Comparison of ENCODE assay signal across 25 cellular contexts in genomic region chr22:45349916-45350315, GRCh38.
"Had no signal": no experiment of that assay in that cellular context is flagged by ENCODE, and none has a peak within 500 bp of the region (broad histone marks: within the 10 kb centered on the region; RNA-seq: fewer than 3 reads in every experiment).

No MANE protein-coding gene starts in this region.

- H3K9me3 Mint-ChIP-seq: dendritic cell treated with granulocyte-macrophage colony-stimulating factor and Interleukin-4, amounts not matched to agents 40 ng/mL and 50 ng/mL, for 4 days; effector memory CD8-positive, alpha-beta T cell; endodermal cell had no signal

- H3K27ac Mint-ChIP-seq: dendritic cell treated with granulocyte-macrophage colony-stimulating factor and Interleukin-4, amounts not matched to agents 40 ng/mL and 50 ng/mL, for 4 days; effector memory CD8-positive, alpha-beta T cell; endodermal cell had no signal

- H3K4me3 Mint-ChIP-seq: dendritic cell treated with granulocyte-macrophage colony-stimulating factor and Interleukin-4, amounts not matched to agents 40 ng/mL and 50 ng/mL, for 4 days; effector memory CD8-positive, alpha-beta T cell; endodermal cell had no signal

- H3K27ac ChIP-seq: colonic mucosa, coronary artery, dorsolateral prefrontal cortex, epithelial cell of prostate, esophagus muscularis mucosa, esophagus squamous epithelium, foreskin keratinocyte, gastrocnemius medialis, gastroesophageal sphincter, heart left ventricle, heart right ventricle had no signal

- H3K36me3 ChIP-seq: colonic mucosa, esophagus squamous epithelium had no signal

- H3K4me1 ChIP-seq: colonic mucosa, esophagus muscularis mucosa, gastroesophageal sphincter, heart left ventricle, heart right ventricle had no signal

- H3K27me3 Mint-ChIP-seq: dendritic cell treated with granulocyte-macrophage colony-stimulating factor and Interleukin-4, amounts not matched to agents 40 ng/mL and 50 ng/mL, for 4 days; effector memory CD8-positive, alpha-beta T cell had no signal

- H3K27me3 ChIP-seq: colonic mucosa, dorsolateral prefrontal cortex, esophagus muscularis mucosa, esophagus squamous epithelium, foreskin keratinocyte, gastrocnemius medialis, gastroesophageal sphincter, heart left ventricle, heart right ventricle had no signal

- DNase-seq: colonic mucosa; cortex of kidney; dermis blood vessel endothelial cell; dorsolateral prefrontal cortex; effector CD4-positive, alpha-beta T cell; effector CD8-positive, alpha-beta T cell; effector memory CD4-positive, alpha-beta T cell; effector memory CD8-positive, alpha-beta T cell; endodermal cell; erythroblast; esophagus squamous epithelium; foreskin fibroblast; foreskin melanocyte; gastrocnemius medialis; glutamatergic neuron; head of caudate nucleus; heart left ventricle; heart right ventricle had no signal

- H3K9me3 ChIP-seq: colonic mucosa, esophagus muscularis mucosa, esophagus squamous epithelium, gastrocnemius medialis, gastroesophageal sphincter, heart left ventricle, heart right ventricle had no signal

- ATAC-seq: effector memory CD8-positive, alpha-beta T cell; esophagus mucosa; foreskin keratinocyte; gastrocnemius medialis; gastroesophageal sphincter; heart left ventricle; heart right ventricle had no signal

- H3K4me3 ChIP-seq: colonic mucosa, coronary artery, dorsolateral prefrontal cortex, esophagus muscularis mucosa, esophagus squamous epithelium, gastrocnemius medialis, gastroesophageal sphincter, heart left ventricle, heart right ventricle had no signal
